8 cellular contexts compared by ENCODE assay signal in the genomic region with DNA sequence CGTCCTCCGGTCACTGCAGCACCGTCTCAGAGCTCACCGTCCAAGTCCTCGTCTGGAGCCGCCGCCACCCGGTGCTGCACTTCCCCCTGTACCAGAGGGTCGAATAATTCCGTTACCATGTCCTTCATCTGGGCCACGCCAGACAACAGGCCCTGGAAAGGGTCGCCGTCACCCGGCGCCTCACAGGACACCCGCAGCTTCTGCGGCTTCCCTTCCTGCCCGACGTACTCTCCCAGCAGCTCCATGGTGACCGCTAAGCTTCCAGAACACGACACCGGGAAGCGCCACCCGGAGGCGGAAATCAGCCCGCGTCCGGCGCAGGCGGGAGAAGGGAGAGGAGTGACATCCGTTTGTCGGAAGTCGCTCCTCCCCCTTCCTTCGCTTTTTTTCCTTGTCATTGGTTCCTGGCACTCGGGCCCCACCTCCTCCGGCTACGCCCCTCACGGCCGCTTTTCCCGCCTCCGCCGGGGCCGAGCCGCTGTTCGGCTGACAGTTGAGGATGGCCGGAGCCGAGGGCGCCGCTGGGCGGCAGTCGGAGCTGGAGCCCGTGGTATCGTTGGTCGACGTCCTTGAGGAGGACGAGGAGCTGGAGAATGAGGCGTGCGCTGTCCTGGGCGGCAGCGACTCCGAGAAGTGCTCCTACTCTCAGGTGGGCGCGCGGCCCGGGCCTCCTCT. TPM values are rescaled to one million over a fixed set of nuclear protein-coding genes. Genes with fewer than 3 reads are reported as not detected.
DNase-seq lines count a peak whose midpoint lies in the region; ATAC-seq and TF ChIP-seq lines count a peak whose summit lies in the region.

A gene with protein sequence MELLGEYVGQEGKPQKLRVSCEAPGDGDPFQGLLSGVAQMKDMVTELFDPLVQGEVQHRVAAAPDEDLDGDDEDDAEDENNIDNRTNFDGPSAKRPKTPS (minus strand): TSS at position 273 of the 675 bp plus-strand sequence. CDS start 28 bp downstream, at position 245.
A gene with protein sequence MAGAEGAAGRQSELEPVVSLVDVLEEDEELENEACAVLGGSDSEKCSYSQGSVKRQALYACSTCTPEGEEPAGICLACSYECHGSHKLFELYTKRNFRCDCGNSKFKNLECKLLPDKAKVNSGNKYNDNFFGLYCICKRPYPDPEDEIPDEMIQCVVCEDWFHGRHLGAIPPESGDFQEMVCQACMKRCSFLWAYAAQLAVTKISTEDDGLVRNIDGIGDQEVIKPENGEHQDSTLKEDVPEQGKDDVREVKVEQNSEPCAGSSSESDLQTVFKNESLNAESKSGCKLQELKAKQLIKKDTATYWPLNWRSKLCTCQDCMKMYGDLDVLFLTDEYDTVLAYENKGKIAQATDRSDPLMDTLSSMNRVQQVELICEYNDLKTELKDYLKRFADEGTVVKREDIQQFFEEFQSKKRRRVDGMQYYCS (plus strand): TSS at position 464 of the 675 bp plus-strand sequence. CDS start 36 bp downstream, at position 500.

- DNase-seq in AG09319 (ENCODE audit: extremely low read depth, low read depth) (peak; percentile 89), NCI-H345 (lab: John Stamatoyannopoulos, UW) (peak; percentile 99), activated B cell treated with CpG ODN at 0.5 μM for 24 hours (peak; percentile 84), caudate nucleus (lab: John Stamatoyannopoulos, UW) (peak; percentile 52 to 98 (median 94)), immature natural killer cell (peak; percentile 86 to 87 (median 87)), spleen (peak; percentile 97)

- peaks cover 29 to 73% (median 52%) of the 10 kb centered on the region in 6 donors for H3K4me1 ChIP-seq in spleen

- H3K4me1 Mint-ChIP-seq in activated B cell treated with CpG ODN at 0.5 μM for 24 hours (peaks cover 56% of the 10 kb centered on the region), immature natural killer cell (peaks cover 32 to 68% of the 10 kb centered on the region in 2 donors)

- TF ChIP-seq POLR2A in GM18951 (IDR thresholded peaks at IDR 0.05; ENCODE audit: extremely low read depth, insufficient read depth, insufficient read length) (peak; percentile 87), spleen (IDR thresholded peaks at IDR 0.05) (peak in 1 of 3 donors; percentile 49)

- POLR2A ChIA-PET in activated B cell treated with CpG ODN at 0.5 μM for 24 hours (lab: Charles Lee), result interaction anchor here (1.1 to 4.5 kb wide), 6 partner anchors 16 to 330 kb away, joined by 3 to 38 read pairs (median 4); a partner anchor contains a TSS

- peak within 1 kb of the TSS; percentile 55 for H3K27ac ChIP-seq in caudate nucleus (ENCODE audit: low read depth, low read length)
- peak within 1 kb of the TSS; percentile 66 to 93 (median 89) for H3K27ac ChIP-seq in spleen

- no peaks in the 10 kb centered on the region for H3K27me3 Mint-ChIP-seq in activated B cell treated with CpG ODN at 0.5 μM for 24 hours
- peaks cover 4 to 17% (median 6%) of the 10 kb centered on the region in 3 donors for H3K27me3 Mint-ChIP-seq in immature natural killer cell (ENCODE audit: low read depth in 3 of 3)

- H3K9me3 ChIP-seq in spleen, result no peaks in the 10 kb centered on the region

- peak within 1 kb of the TSS; percentile 85 to 98 (median 91) for H3K4me3 ChIP-seq in spleen

- TF ChIP-seq CTCF in AG09319 (IDR thresholded peaks at IDR 0.05; ENCODE audit: low read depth, low read length) (peak; percentile 31), activated B cell treated with CpG ODN at 0.5 μM for 24 hours (IDR thresholded peaks at IDR 0.05) (no peak), spleen (IDR thresholded peaks at IDR 0.05 in 8 of 11, conservative IDR thresholded peaks at IDR 0.05 in 3 of 11) (peak in 8 of 11 experiments; percentile 14 to 67 (median 52))

- in situ Hi-C loops in GM18951 (cut with MboI; ENCODE audit: low sequenced_read_pairs, unreplicated experiment), result no loop called here

- WGBS in spleen, 5 donors, result 0 to 1% (median 1%) methylated on average over 56 to 65 of the region's 65 CpGs

- peak; percentile 77 for ATAC-seq in HG03196 (IDR thresholded peaks at IDR 0.05; ENCODE audit: unreplicated experiment)
- ATAC-seq in activated B cell treated with CpG ODN at 0.5 μM for 24 hours (ENCODE audit: low read depth), result peak; percentile 93

- intact Hi-C loops in activated B cell treated with CpG ODN at 0.5 μM for 24 hours (cut with micrococcal nuclease), result loop anchor here (1.0 to 10.0 kb wide), 8 partner anchors 22 to 768 kb away; a partner anchor contains a TSS
- intact Hi-C loops in spleen (cut with DNase I; ENCODE audit: low total_unique reads), result no loop called here

- H3K27ac Mint-ChIP-seq in activated B cell treated with CpG ODN at 0.5 μM for 24 hours (peak within 1 kb of the TSS; percentile 90), immature natural killer cell (peak within 1 kb of the TSS; percentile 89 to 95 (median 90))

- peaks cover 15% of the 10 kb centered on the region for H3K36me3 Mint-ChIP-seq in activated B cell treated with CpG ODN at 0.5 μM for 24 hours (ENCODE audit: low read depth)
- no peaks in the 10 kb centered on the region for H3K36me3 Mint-ChIP-seq in immature natural killer cell

- H3K27me3 ChIP-seq in spleen (replicated peaks in 1 of 7), result no peaks in the 10 kb centered on the region

- CTCF ChIA-PET in activated B cell treated with CpG ODN at 0.5 μM for 24 hours (lab: Charles Lee), result interaction anchor here (0.9 to 3.2 kb wide), 9 partner anchors 11 to 412 kb away, joined by 3 to 16 read pairs (median 5); a partner anchor contains a TSS

- H3K4me3 Mint-ChIP-seq in activated B cell treated with CpG ODN at 0.5 μM for 24 hours, result peak within 1 kb of the TSS; percentile 96
- peak within 1 kb of the TSS; percentile 93 to 98 (median 97) for H3K4me3 Mint-ChIP-seq in immature natural killer cell

- H3K36me3 ChIP-seq in spleen, result peaks cover 0 to 21% (median 8%) of the 10 kb centered on the region in 6 donors

- H3K9me3 Mint-ChIP-seq in activated B cell treated with CpG ODN at 0.5 μM for 24 hours, result no peaks in the 10 kb centered on the region
- no peaks in the 10 kb centered on the region for H3K9me3 Mint-ChIP-seq in immature natural killer cell

RNA-seq across cellular contexts. Expression of the first gene that starts in this region (rescaled TPM):
- 11.3 and 11.4 TPM in 2 replicates for total RNA-seq in activated B cell treated with CpG ODN at 0.5 μM for 24 hours
- polyA plus RNA-seq in immature natural killer cell, result 10 to 100 TPM; 22.1 to 24.8 (median 22.4) TPM
- total RNA-seq in spleen, result 10 to 100 TPM in 3 of 7 donors, 1 to 10 TPM in 4; 7.2 to 16.6 (median 8.7) TPM
- 10 to 100 TPM; 19.3 to 27.0 (median 24.8) TPM for polyA plus RNA-seq in spleen

RNA-seq across cellular contexts. Expression of the second gene that starts in this region (rescaled TPM):
- total RNA-seq in activated B cell treated with CpG ODN at 0.5 μM for 24 hours (19.3 and 19.5 TPM in 2 replicates), spleen (10 to 100 TPM; 15.9 to 39.7 (median 22.2) TPM)
- polyA plus RNA-seq in immature natural killer cell (10 to 100 TPM; 29.8 to 76.1 (median 43.4) TPM), spleen (10 to 100 TPM in 2 of 3 donors, 1 to 10 TPM in 1; 9.7 to 15.1 (median 13.1) TPM)

Comparison
In these comparisons a context has a peak if more than half of its experiments do, and no peak if none do; other contexts are left out.
1. Peak in every context shown above with its lines: DNase-seq, ATAC-seq, H3K4me3 ChIP-seq and H3K27ac ChIP-seq.